In genomic region chr2:175834472-175834871, GRCh38 we compare ENCODE assay signal across 23 cellular contexts.
DNase-seq lines count a peak whose midpoint lies in the region; ATAC-seq and TF ChIP-seq lines count a peak whose summit lies in the region.
"Had no signal": no experiment of that assay in that cellular context is flagged by ENCODE, and none has a peak within 500 bp of the region (broad histone marks: within the 10 kb centered on the region; RNA-seq: fewer than 3 reads in every experiment).

No MANE protein-coding gene starts in this region.

- H2BK5ac ChIP-seq in IMR-90 (ENCODE audit: low read depth, low read length, poor library complexity, severe bottlenecking), result no peak overlapping the region

- BruUV-seq in IMR-90 (replicated peaks; lab: Mats Ljungman, UMichigan), result no TSS peak

- no CpG with 5 or more reads among the region's 6 CpGs for WGBS in IMR-90 (ENCODE audit: extremely low coverage in 2 of 2, insufficient read length in 1 of 2), 2 experiments
- 46 to 59% methylated on average over 6 of the region's 6 CpGs for WGBS in ectodermal cell, 2 experiments
- 66% methylated on average over 6 of the region's 6 CpGs for WGBS in hepatocyte (ENCODE audit: low lambda C conversion rate, missing lambda C conversion rate)

- no peak for TF ChIP-seq POLR2A in IMR-90 (IDR thresholded peaks at IDR 0.05; ENCODE audit: low read depth, low read length)

- H3K23ac ChIP-seq in IMR-90 (ENCODE audit: low read depth, low read length), result no peak overlapping the region

- intact Hi-C loops in IMR-90 (cut with micrococcal nuclease), result no loop called here

- peaks cover 3% of the 10 kb centered on the region; the same call in 1 of the 2 replicates for H3K4me1 ChIP-seq in IMR-90 (ENCODE audit: control insufficient read depth, insufficient read depth, low read length)
- H3K4me1 ChIP-seq in ectodermal cell (ENCODE audit: control insufficient read depth, insufficient read depth, low read length), result peaks cover 7% of the 10 kb centered on the region
- H3K4me1 ChIP-seq in hepatocyte (ENCODE audit: insufficient read depth), result no peaks in the 10 kb centered on the region
- H3K4me1 ChIP-seq: colonic mucosa had no signal

- no peak overlapping the region for H3K27ac ChIP-seq in IMR-90 (ENCODE audit: insufficient read depth, low read length)
- H3K27ac ChIP-seq in ectodermal cell (ENCODE audit: insufficient read depth, low read depth, low read length, poor library complexity, severe bottlenecking), result peak overlapping the region; percentile 33
- no peak overlapping the region for H3K27ac ChIP-seq in hepatocyte
- H3K27ac ChIP-seq: brain microvascular endothelial cell, colonic mucosa, tibial artery had no signal

- H3K36me3 ChIP-seq in IMR-90 (ENCODE audit: control insufficient read depth, insufficient read depth, low read length) (no peaks in the 10 kb centered on the region), ectodermal cell (ENCODE audit: control insufficient read depth, insufficient read depth, low read length) (no peaks in the 10 kb centered on the region), hepatocyte (replicated peaks; ENCODE audit: insufficient read depth, low read depth) (no peaks in the 10 kb centered on the region)
- H3K36me3 ChIP-seq: brain microvascular endothelial cell, colonic mucosa, tibial artery had no signal

- H3K4me2 ChIP-seq in IMR-90 (ENCODE audit: low read depth, low read length) (no peak overlapping the region), hepatocyte (no peak overlapping the region)

- H3K9me1 ChIP-seq in IMR-90 (ENCODE audit: insufficient read depth, low read length), result peaks cover 6% of the 10 kb centered on the region

- H2AK5ac ChIP-seq in IMR-90 (ENCODE audit: low read depth, low read length), result no peak overlapping the region

- peak overlapping the region; percentile 47 for H2AFZ ChIP-seq in IMR-90 (replicated peaks; ENCODE audit: low read length, poor library complexity)
- H2AFZ ChIP-seq in hepatocyte, result no peak overlapping the region

- H3K4ac ChIP-seq in IMR-90 (ENCODE audit: low read depth, low read length), result no peak overlapping the region

- no peak overlapping the region for H2BK20ac ChIP-seq in IMR-90 (ENCODE audit: low read depth, low read length)

- no peak for ATAC-seq in IMR-90 (ENCODE audit: low read depth)
- ATAC-seq: activated CD4-positive, CD25-positive, alpha-beta regulatory T cell treated with anti-CD3 and anti-CD28 coated beads, Interleukin-2, amount 50 U/mL, for 24 hours; natural killer cell; Panc1 had no signal

- no peak overlapping the region for H4K91ac ChIP-seq in IMR-90 (ENCODE audit: insufficient read depth, low read depth, low read length)

- H4K8ac ChIP-seq in IMR-90 (ENCODE audit: low read depth in 2 of 2, low read length in 2 of 2), result no peak overlapping the region

- H3K79me1 ChIP-seq in IMR-90 (ENCODE audit: low read depth in 1 of 2, low read length in 2 of 2), result no peaks in the 10 kb centered on the region

- H2BK15ac ChIP-seq in IMR-90 (ENCODE audit: low read depth, low read length), result no peak overlapping the region

- H2BK120ac ChIP-seq in IMR-90 (ENCODE audit: low read depth, low read length), result no peak overlapping the region

- dilution Hi-C loops in IMR-90 (cut with HindIII; ENCODE audit: low sequenced_read_pairs, unreplicated experiment), result no loop called here

- H4K5ac ChIP-seq in IMR-90 (ENCODE audit: low read depth, low read length), result no peak overlapping the region

- DNase-seq in D341Med (ENCODE audit: low spot score), result peak; percentile 65
- DNase-seq in IMR-90, result no peak
- peak; percentile 93 to 97 for DNase-seq in NCI-H524 (lab: John Stamatoyannopoulos, UW)
- no peak for DNase-seq in globus pallidus (ENCODE audit: low spot score)
- DNase-seq in NK-92 treated with Interleukin-12 subunit alpha and Interleukin-12 subunit beta, amount 100 ng/mL, for 24 hours (lab: John Stamatoyannopoulos, UW), result no peak
- no peak for DNase-seq in central memory CD4-positive, alpha-beta T cell
- no peak for DNase-seq in hepatocyte (ENCODE audit: low spot score)
- DNase-seq: activated naive CD8-positive, alpha-beta T cell treated with anti-CD3 and anti-CD28 coated beads, Interleukin-2, amount 10 ng/mL, durations not matched to agents 7 days and 5 days; brain microvascular endothelial cell; CD4-positive, alpha-beta T cell; colonic mucosa; hypothalamus; Karpas-422; mesenchymal stem cell; natural killer cell; NCI-H510A treated with DMSO at 0.1 percent for 48 hours; stimulated activated CD4-positive, alpha-beta T cell treated with anti-CD3 and anti-CD28 coated beads, Interleukin-2, amount 100 ng/mL, for 24 hours; stimulated activated naive CD4-positive, alpha-beta T cell treated with Interleukin-2 at 50 U/mL for 16 hours; T-helper 9 cell; tibial artery had no signal

- in situ Hi-C loops in IMR-90 (cut with MboI; ENCODE audit: low sequenced_read_pairs), result no loop called here

- H3K9me3 ChIP-seq in IMR-90 (ENCODE audit: control insufficient read depth, insufficient read depth, low read length) (no peaks in the 10 kb centered on the region), ectodermal cell (ENCODE audit: control insufficient read depth, low read length) (no peaks in the 10 kb centered on the region), hepatocyte (ENCODE audit: low read depth) (peaks cover 3% of the 10 kb centered on the region)
- H3K9me3 ChIP-seq: colonic mucosa, tibial artery had no signal

- TF ChIP-seq CTCF in IMR-90 (conservative IDR thresholded peaks at IDR 0.05; ENCODE audit: low read depth, low read length) (no peak), hepatocyte (IDR thresholded peaks at IDR 0.05; ENCODE audit: poor library complexity) (no peak)

- TF ChIP-seq RAD21 in IMR-90 (IDR thresholded peaks at IDR 0.05; ENCODE audit: low read length), result no peak

- no peaks in the 10 kb centered on the region for H3K79me2 ChIP-seq in hepatocyte

- no peak overlapping the region for H3K56ac ChIP-seq in IMR-90 (ENCODE audit: extremely low read depth, insufficient read depth, low read length)

- H4K20me1 ChIP-seq in IMR-90 (ENCODE audit: insufficient read depth, low read length), result no peaks in the 10 kb centered on the region
- no peaks in the 10 kb centered on the region for H4K20me1 ChIP-seq in hepatocyte (ENCODE audit: insufficient read depth, poor library complexity, severe bottlenecking)

- H3K27me3 ChIP-seq in IMR-90 (ENCODE audit: control insufficient read depth, insufficient read depth, low read length) (peaks cover 3% of the 10 kb centered on the region; the same call in 1 of the 2 replicates), ectodermal cell (ENCODE audit: control insufficient read depth, insufficient read depth, low read length, poor library complexity, severe bottlenecking) (no peaks in the 10 kb centered on the region), hepatocyte (no peaks in the 10 kb centered on the region)
- H3K27me3 ChIP-seq: brain microvascular endothelial cell, colonic mucosa, tibial artery had no signal

- H3K4me3 ChIP-seq in IMR-90 (ENCODE audit: insufficient read depth, low read depth, low read length), result no peak overlapping the region
- H3K4me3 ChIP-seq in ectodermal cell (ENCODE audit: insufficient read depth, low read depth, low read length), result no peak overlapping the region
- no peak overlapping the region for H3K4me3 ChIP-seq in hepatocyte
- H3K4me3 ChIP-seq: colonic mucosa, tibial artery had no signal

- no peak overlapping the region for H3K14ac ChIP-seq in IMR-90 (replicated peaks; ENCODE audit: low read depth, low read length)

- H3K18ac ChIP-seq in IMR-90 (ENCODE audit: low read depth, low read length), result no peak overlapping the region

- no peaks in the 10 kb centered on the region for H3K9me2 ChIP-seq in hepatocyte (replicated peaks; ENCODE audit: insufficient read depth)

- CTCF ChIA-PET in IMR-90 (lab: Yijun Ruan, JAX), result no interaction called here

- no peak overlapping the region for H2AK9ac ChIP-seq in IMR-90 (replicated peaks; ENCODE audit: low read depth, low read length, poor library complexity)

- POLR2A ChIA-PET in IMR-90 (lab: Charles Lee; ENCODE audit: unreplicated experiment), result no interaction called here

- no peak overlapping the region for H3K9ac ChIP-seq in IMR-90 (ENCODE audit: low read depth, low read length)

TF ChIP-seq in IMR-90, 13 proteins besides CTCF, POLR2A, EP300 and RAD21:
- TF ChIP-seq MXI1 (IDR thresholded peaks at IDR 0.05; ENCODE audit: borderline replicate concordance, low read depth, low read length) (no peak), USF2 (IDR thresholded peaks at IDR 0.05; ENCODE audit: low read depth, low read length) (no peak)

Comparison
In these comparisons a context has a peak if more than half of its experiments do, and no peak if none do; other contexts are left out.
1. DNase-seq: peak in D341Med (single experiment) and NCI-H524 (2 of 2); none in IMR-90 (single experiment), globus pallidus (single experiment), NK-92 treated with Interleukin-12 subunit alpha and Interleukin-12 subunit beta, amount 100 ng/mL, for 24 hours (single experiment), central memory CD4-positive, alpha-beta T cell (single experiment) and hepatocyte (single experiment).